16 cellular contexts compared by ENCODE assay signal in genomic region chr10:1256139-1256720, GRCh38.
A peak's percentile ranks its signal among the peaks of the same experiment; 100 is the strongest.
DNase-seq lines count a peak whose midpoint lies in the region; ATAC-seq and TF ChIP-seq lines count a peak whose summit lies in the region.
"Had no signal": no experiment of that assay in that cellular context is flagged by ENCODE, and none has a peak within 500 bp of the region (broad histone marks: within the 10 kb centered on the region; RNA-seq: fewer than 3 reads in every experiment).

No MANE protein-coding gene starts in this region.

- TF ChIP-seq POLR2A in esophagus muscularis mucosa (IDR thresholded peaks at IDR 0.05; ENCODE audit: low read depth) = no peak

- no peak overlapping the region for H3K4me3 Mint-ChIP-seq in central memory CD8-positive, alpha-beta T cell

- H3K27me3 Mint-ChIP-seq in central memory CD8-positive, alpha-beta T cell = peaks cover 46% of the 10 kb centered on the region

- peaks cover 14% of the 10 kb centered on the region for H3K36me3 Mint-ChIP-seq in central memory CD8-positive, alpha-beta T cell (ENCODE audit: insufficient read depth)

- 57% methylated on average over 4 of the region's 6 CpGs for WGBS in esophagus muscularis mucosa

- intact Hi-C loops in esophagus muscularis mucosa (cut with DNase I) = no loop called here

- H3K4me1 ChIP-seq in BLaER1 treated with 17β-estradiol and CSF1 and Interleukin-3, amounts not matched to agents 10 nM and 100 nM = peaks cover 35 to 46% (median 42%) of the 10 kb centered on the region in 10 experiments
- no peaks in the 10 kb centered on the region for H3K4me1 ChIP-seq in osteoblast (ENCODE audit: insufficient read depth, low read length)
- no peaks in the 10 kb centered on the region for H3K4me1 ChIP-seq in esophagus muscularis mucosa
- H3K4me1 ChIP-seq: Caco-2, Peyer's patch had no signal

- DNase-seq in OCI-M1 (lab: John Stamatoyannopoulos, UW) = peak; percentile 16
- DNase-seq in central memory CD8-positive, alpha-beta T cell (ENCODE audit: low spot score in 2 of 2) = no peak
- DNase-seq in osteoblast (ENCODE audit: insufficient read length, low spot score, missing footprints) = peak; percentile 71
- DNase-seq in activated naive CD4-positive, alpha-beta T cell treated with Interleukin-2 at 50 U/mL for 16 hours = no peak
- no peak for DNase-seq in NK-92 (lab: John Stamatoyannopoulos, UW; ENCODE audit: unreplicated experiment)
- no peak for DNase-seq in esophagus muscularis mucosa (ENCODE audit: extremely low spot score)
- DNase-seq: Caco-2, DMS153, NCI-H187, NCI-H226, NCI-H524 treated with DMSO at 0.1 percent for 48 hours had no signal

- no peaks in the 10 kb centered on the region for H3K36me3 ChIP-seq in BLaER1 treated with 17β-estradiol and CSF1 and Interleukin-3, amounts not matched to agents 10 nM and 100 nM
- H3K36me3 ChIP-seq in osteoblast (ENCODE audit: insufficient read depth, low read length) (no peaks in the 10 kb centered on the region), esophagus muscularis mucosa (no peaks in the 10 kb centered on the region)
- H3K36me3 ChIP-seq: HAP-1, Peyer's patch had no signal

- H3K79me2 ChIP-seq in osteoblast (ENCODE audit: insufficient read depth, low read length) = no peaks in the 10 kb centered on the region

- peaks cover 58% of the 10 kb centered on the region for H3K4me1 Mint-ChIP-seq in central memory CD8-positive, alpha-beta T cell

- no peak overlapping the region for H3K27ac ChIP-seq in BLaER1 treated with 17β-estradiol and CSF1 and Interleukin-3, amounts not matched to agents 10 nM and 100 nM
- no peak overlapping the region for H3K27ac ChIP-seq in osteoblast (ENCODE audit: low read depth, low read length)
- H3K27ac ChIP-seq in esophagus muscularis mucosa (replicated peaks in 1 of 4) = no peak overlapping the region
- H3K27ac ChIP-seq: Peyer's patch had no signal

- peaks cover 15% of the 10 kb centered on the region for H3K9me3 Mint-ChIP-seq in central memory CD8-positive, alpha-beta T cell

- peaks cover 28 to 60% (median 49%) of the 10 kb centered on the region in 11 experiments for H3K27me3 ChIP-seq in BLaER1 treated with 17β-estradiol and CSF1 and Interleukin-3, amounts not matched to agents 10 nM and 100 nM
- H3K27me3 ChIP-seq in osteoblast (ENCODE audit: insufficient read depth, low read length) (no peaks in the 10 kb centered on the region), esophagus muscularis mucosa (peaks cover 0 to 43% (median 0%) of the 10 kb centered on the region in 4 donors)
- H3K27me3 ChIP-seq: Peyer's patch had no signal

- peak; percentile 47 for ATAC-seq in central memory CD8-positive, alpha-beta T cell (replicated peaks; ENCODE audit: extremely low read depth, poor library complexity, severe bottlenecking)
- ATAC-seq in GM21367 (IDR thresholded peaks at IDR 0.05; ENCODE audit: unreplicated experiment) = no peak
- ATAC-seq: Right ventricle myocardium inferior had no signal

- peaks cover 0 to 12% (median 0%) of the 10 kb centered on the region in 11 experiments; a peak in 4 of 22 replicates for H4K20me1 ChIP-seq in BLaER1 treated with 17β-estradiol and CSF1 and Interleukin-3, amounts not matched to agents 10 nM and 100 nM
- H4K20me1 ChIP-seq in osteoblast (ENCODE audit: insufficient read depth, low read length) = no peaks in the 10 kb centered on the region

- no peak overlapping the region for H3K27ac Mint-ChIP-seq in central memory CD8-positive, alpha-beta T cell (ENCODE audit: low read depth)

- H2AFZ ChIP-seq in osteoblast (ENCODE audit: low read length) = no peak overlapping the region

- H3K4me3 ChIP-seq in BLaER1 treated with 17β-estradiol and CSF1 and Interleukin-3, amounts not matched to agents 10 nM and 100 nM = 0 out of 20 replicates have a peak overlapping the region, but pooled peaks of 1 of the 10 experiments have one; percentile 17
- no peak overlapping the region for H3K4me3 ChIP-seq in osteoblast (ENCODE audit: insufficient read depth, low read length)
- no peak overlapping the region for H3K4me3 ChIP-seq in esophagus muscularis mucosa
- H3K4me3 ChIP-seq: HAP-1, Peyer's patch had no signal

- H3K9ac ChIP-seq in BLaER1 treated with 17β-estradiol and CSF1 and Interleukin-3, amounts not matched to agents 10 nM and 100 nM = no peak overlapping the region

- TF ChIP-seq CTCF in osteoblast (IDR thresholded peaks at IDR 0.05; ENCODE audit: extremely low read depth, low read depth, low read length) (no peak), esophagus muscularis mucosa (IDR thresholded peaks at IDR 0.05) (no peak)

- H3K9me3 ChIP-seq in BLaER1 treated with 17β-estradiol and CSF1 and Interleukin-3, amounts not matched to agents 10 nM and 100 nM (replicated peaks in 1 of 11) = no peaks in the 10 kb centered on the region
- H3K9me3 ChIP-seq in osteoblast (ENCODE audit: low read depth, low read length) (no peaks in the 10 kb centered on the region), esophagus muscularis mucosa (no peaks in the 10 kb centered on the region)
- H3K9me3 ChIP-seq: Caco-2, HAP-1, Peyer's patch had no signal

- no peak for TF ChIP-seq EP300 in esophagus muscularis mucosa (IDR thresholded peaks at IDR 0.05)

- peak overlapping the region; percentile 28 to 89 (median 77) for H3K4me2 ChIP-seq in BLaER1 treated with 17β-estradiol and CSF1 and Interleukin-3, amounts not matched to agents 10 nM and 100 nM
- H3K4me2 ChIP-seq in osteoblast (ENCODE audit: insufficient read depth, low read length) = no peak overlapping the region

Comparison
In these comparisons a context has a peak if more than half of its experiments do, and no peak if none do; other contexts are left out.
1. DNase-seq: peak in OCI-M1 (single experiment) and osteoblast (single experiment); none in central memory CD8-positive, alpha-beta T cell (0 of 2), activated naive CD4-positive, alpha-beta T cell treated with Interleukin-2 at 50 U/mL for 16 hours (single experiment), NK-92 (single experiment) and esophagus muscularis mucosa (single experiment).